Comparison of ENCODE assay signal across 21 cellular contexts in genomic region chr4:162117051-162117450, GRCh38. TPM values are rescaled to one million over a fixed set of nuclear protein-coding genes. Genes with fewer than 3 reads are reported as not detected.
A peak's percentile ranks its signal among the peaks of the same experiment; 100 is the strongest.
DNase-seq lines count a peak whose midpoint lies in the region; ATAC-seq, FAIRE-seq and TF ChIP-seq lines count a peak whose summit lies in the region.
"Had no signal": no experiment of that assay in that cellular context is flagged by ENCODE, and none has a peak within 500 bp of the region (broad histone marks: within the 10 kb centered on the region; RNA-seq: fewer than 3 reads in every experiment).

No MANE protein-coding gene starts in this region.

- POLR2A ChIA-PET in WTC11 (lab: Charles Lee), result interaction anchor here (0.9 kb wide), 1 partner anchor 9 kb away, joined by 3 read pairs; no protein-coding TSS in a partner anchor

- TF ChIP-seq CTCF in D721Med (IDR thresholded peaks at IDR 0.05; ENCODE audit: insufficient read depth, missing control alignments) (no peak), WTC11 (IDR thresholded peaks at IDR 0.05) (no peak), suprapubic skin (IDR thresholded peaks at IDR 0.05) (no peak), transverse colon (IDR thresholded peaks at IDR 0.05) (no peak)

- ATAC-seq in WTC11, result no peak
- ATAC-seq: CD8-positive, alpha-beta T cell; HCT116; T-cell had no signal

- H3K4me1 Mint-ChIP-seq in WTC11, result peaks cover 50% of the 10 kb centered on the region
- H3K4me1 Mint-ChIP-seq: T-cell had no signal

- peak overlapping the region; percentile 47; the same call in 1 of the 2 replicates for H3K27ac Mint-ChIP-seq in WTC11
- H3K27ac Mint-ChIP-seq: CD8-positive, alpha-beta T cell; T-cell had no signal

- peak; percentile 87 for FAIRE-seq in D721Med (lab: Jason Lieb, UNC)
- FAIRE-seq: RCC 7860 had no signal

- H3K4me3 Mint-ChIP-seq in WTC11, result peak overlapping the region; percentile 40
- H3K4me3 Mint-ChIP-seq: CD8-positive, alpha-beta T cell; T-cell had no signal

- H3K4me3 ChIP-seq in iPS-20b (ENCODE audit: low read length), result peak overlapping the region; percentile 47; the same call in 1 of the 2 replicates
- no peak overlapping the region for H3K4me3 ChIP-seq in suprapubic skin
- no peak overlapping the region for H3K4me3 ChIP-seq in transverse colon
- H3K4me3 ChIP-seq: SJCRH30 had no signal

- H3K36me3 Mint-ChIP-seq in WTC11, result no peaks in the 10 kb centered on the region
- H3K36me3 Mint-ChIP-seq: CD8-positive, alpha-beta T cell; T-cell had no signal

- H3K27me3 ChIP-seq in iPS-20b (ENCODE audit: insufficient read depth, low read length) (no peaks in the 10 kb centered on the region), suprapubic skin (no peaks in the 10 kb centered on the region), transverse colon (no peaks in the 10 kb centered on the region)
- H3K27me3 ChIP-seq: SJCRH30 had no signal

- H3K9me3 ChIP-seq in iPS-20b (ENCODE audit: insufficient read depth, low read depth, low read length) (no peaks in the 10 kb centered on the region; the same call in 1 of the 2 replicates), suprapubic skin (no peaks in the 10 kb centered on the region), transverse colon (no peaks in the 10 kb centered on the region)
- H3K9me3 ChIP-seq: SJCRH30 had no signal

- 79% methylated on average over 2 of the region's 2 CpGs for WGBS in suprapubic skin
- 50 to 64% methylated on average over 2 of the region's 2 CpGs for WGBS in transverse colon (ENCODE audit: low coverage in 1 of 2), 2 donors

- in situ Hi-C loops in transverse colon (cut with MboI; ENCODE audit: low pct_ligation_motif_present in 1 of 4, low pct_unique_long_range_greater_than_20kb in 1 of 4, low sequenced_read_pairs in 3 of 4), result no loop called here

- H3K36me3 ChIP-seq in iPS-20b (ENCODE audit: insufficient read depth, low read depth, low read length) (no peaks in the 10 kb centered on the region), suprapubic skin (no peaks in the 10 kb centered on the region), transverse colon (no peaks in the 10 kb centered on the region)
- H3K36me3 ChIP-seq: SJCRH30 had no signal

- no peaks in the 10 kb centered on the region for H3K9me3 Mint-ChIP-seq in WTC11

- intact Hi-C loops in transverse colon (cut with DNase I; ENCODE audit: low total_unique reads), result no loop called here

- H3K27me3 Mint-ChIP-seq in WTC11 (ENCODE audit: low read depth), result no peaks in the 10 kb centered on the region
- H3K27me3 Mint-ChIP-seq: T-cell had no signal

- peak overlapping the region; percentile 55 for H3K27ac ChIP-seq in iPS-20b (ENCODE audit: low read length)
- no peak overlapping the region for H3K27ac ChIP-seq in suprapubic skin
- no peak overlapping the region for H3K27ac ChIP-seq in transverse colon
- H3K27ac ChIP-seq: KMS-11, SJCRH30 had no signal

- H3K4me1 ChIP-seq in iPS-20b (ENCODE audit: insufficient read depth, low read length), result peaks cover 17% of the 10 kb centered on the region
- H3K4me1 ChIP-seq in suprapubic skin, result no peaks in the 10 kb centered on the region
- H3K4me1 ChIP-seq in transverse colon, result no peaks in the 10 kb centered on the region
- H3K4me1 ChIP-seq: SJCRH30 had no signal

- peak overlapping the region; percentile 28; the same call in 1 of the 2 replicates for H3K9ac ChIP-seq in iPS-20b (ENCODE audit: low read depth, low read length)
- H3K9ac ChIP-seq: KMS-11 had no signal

- CTCF ChIA-PET in WTC11 (lab: Charles Lee), result no interaction called here

- no peak for TF ChIP-seq EP300 in suprapubic skin (IDR thresholded peaks at IDR 0.05)
- TF ChIP-seq EP300 in transverse colon (IDR thresholded peaks at IDR 0.05; ENCODE audit: low read depth), result no peak

- TF ChIP-seq POLR2A in suprapubic skin (IDR thresholded peaks at IDR 0.05) (no peak), transverse colon (IDR thresholded peaks at IDR 0.05) (no peak)

- no peak for DNase-seq in D721Med (ENCODE audit: insufficient read length, low spot score)
- peak; percentile 21 for DNase-seq in NCI-H2171 (lab: John Stamatoyannopoulos, UW)
- DNase-seq in WTC11 (ENCODE audit: low spot score), result no peak
- DNase-seq in suprapubic skin (ENCODE audit: low spot score in 2 of 2), result no peak
- no peak for DNase-seq in stimulated activated CD4-positive, alpha-beta T cell treated with anti-CD3 and anti-CD28 coated beads, Interleukin-2, amount 100 ng/mL, for 48 hours
- DNase-seq in transverse colon, result no peak
- no peak for DNase-seq in H4 (ENCODE audit: low spot score)
- DNase-seq: AML-193; CD8-positive, alpha-beta T cell; IMR-90; NCI-H1105; NCI-H146; NCI-H2029 treated with DMSO at 0.1 percent for 48 hours; NCI-H774; OCI-M1; SJCRH30; T-cell had no signal

TF ChIP-seq in WTC11, 78 proteins besides CTCF, POLR2A, EP300 and RAD21 (continues in another document):
- no peak for TF ChIP-seq SOX15 (CRISPR knock-in tag; IDR thresholded peaks at IDR 0.05)
- TF ChIP-seq ZSCAN18 (CRISPR knock-in tag; IDR thresholded peaks at IDR 0.05), result no peak
- no peak for TF ChIP-seq MXD4 (CRISPR knock-in tag; IDR thresholded peaks at IDR 0.05; ENCODE audit: borderline replicate concordance)
- TF ChIP-seq ELF4 (CRISPR knock-in tag; IDR thresholded peaks at IDR 0.05; ENCODE audit: low read depth), result no peak
- TF ChIP-seq ZNF671 (CRISPR knock-in tag; IDR thresholded peaks at IDR 0.05), result no peak
- TF ChIP-seq RELA (CRISPR knock-in tag; IDR thresholded peaks at IDR 0.05; ENCODE audit: borderline replicate concordance), result no peak
- TF ChIP-seq, protein P1, sequence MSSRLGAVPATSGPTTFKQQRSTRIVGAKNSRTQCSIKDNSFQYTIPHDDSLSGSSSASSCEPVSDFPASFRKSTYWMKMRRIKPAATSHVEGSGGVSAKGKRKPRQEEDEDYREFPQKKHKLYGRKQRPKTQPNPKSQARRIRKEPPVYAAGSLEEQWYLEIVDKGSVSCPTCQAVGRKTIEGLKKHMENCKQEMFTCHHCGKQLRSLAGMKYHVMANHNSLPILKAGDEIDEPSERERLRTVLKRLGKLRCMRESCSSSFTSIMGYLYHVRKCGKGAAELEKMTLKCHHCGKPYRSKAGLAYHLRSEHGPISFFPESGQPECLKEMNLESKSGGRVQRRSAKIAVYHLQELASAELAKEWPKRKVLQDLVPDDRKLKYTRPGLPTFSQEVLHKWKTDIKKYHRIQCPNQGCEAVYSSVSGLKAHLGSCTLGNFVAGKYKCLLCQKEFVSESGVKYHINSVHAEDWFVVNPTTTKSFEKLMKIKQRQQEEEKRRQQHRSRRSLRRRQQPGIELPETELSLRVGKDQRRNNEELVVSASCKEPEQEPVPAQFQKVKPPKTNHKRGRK (CRISPR knock-in tag; IDR thresholded peaks at IDR 0.05; ENCODE audit: borderline replicate concordance), result no peak
- TF ChIP-seq, protein P2, sequence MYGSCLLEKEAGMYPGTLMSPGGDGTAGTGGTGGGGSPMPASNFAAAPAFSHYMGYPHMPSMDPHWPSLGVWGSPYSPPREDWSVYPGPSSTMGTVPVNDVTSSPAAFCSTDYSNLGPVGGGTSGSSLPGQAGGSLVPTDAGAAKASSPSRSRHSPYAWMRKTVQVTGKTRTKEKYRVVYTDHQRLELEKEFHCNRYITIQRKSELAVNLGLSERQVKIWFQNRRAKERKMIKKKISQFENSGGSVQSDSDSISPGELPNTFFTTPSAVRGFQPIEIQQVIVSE (CRISPR knock-in tag; IDR thresholded peaks at IDR 0.05; ENCODE audit: borderline replicate concordance), result no peak
- no peak for TF ChIP-seq EMX1 (CRISPR knock-in tag; IDR thresholded peaks at IDR 0.05)
- TF ChIP-seq ETV6 (CRISPR knock-in tag; IDR thresholded peaks at IDR 0.05), result no peak
- TF ChIP-seq ZNF532 (CRISPR knock-in tag; IDR thresholded peaks at IDR 0.05; ENCODE audit: borderline replicate concordance), result no peak
- no peak for TF ChIP-seq ESRRA (CRISPR knock-in tag; IDR thresholded peaks at IDR 0.05; ENCODE audit: borderline replicate concordance)

RNA-seq across cellular contexts. Expression of gene FSTL5, which starts 46.7 kb away (rescaled TPM):
- total RNA-seq in WTC11 (2021) (0.44 to 0.55 TPM (median 0.53 TPM) in 3 replicates), suprapubic skin (not detected), transverse colon (under 1 TPM in 2 of 4 donors, not detected in 2; 0.14 to 0.16 TPM)
- 0.12 and 0.14 TPM in 2 replicates for total RNA-seq in H4 (2014; rRNA removed; shearing (Covaris generic))
- total RNA-seq: CD8-positive, alpha-beta T cell; T-cell had no signal
